Comparison of ENCODE assay signal across 1 cellular context in genomic region chr1:34941798-34942197, GRCh38. TPM values are rescaled to one million over a fixed set of nuclear protein-coding genes. Genes with fewer than 3 reads are reported as not detected.
"Had no signal": no experiment of that assay in that cellular context is flagged by ENCODE, and none has a peak within 500 bp of the region (broad histone marks: within the 10 kb centered on the region; RNA-seq: fewer than 3 reads in every experiment).

No MANE protein-coding gene starts in this region.

RNA-seq across cellular contexts. Expression of gene DLGAP3, which starts 12.3 kb away (rescaled TPM):
- polyA plus RNA-seq: GM23248 had no signal
